26 cellular contexts compared by ENCODE assay signal in the genomic region with DNA sequence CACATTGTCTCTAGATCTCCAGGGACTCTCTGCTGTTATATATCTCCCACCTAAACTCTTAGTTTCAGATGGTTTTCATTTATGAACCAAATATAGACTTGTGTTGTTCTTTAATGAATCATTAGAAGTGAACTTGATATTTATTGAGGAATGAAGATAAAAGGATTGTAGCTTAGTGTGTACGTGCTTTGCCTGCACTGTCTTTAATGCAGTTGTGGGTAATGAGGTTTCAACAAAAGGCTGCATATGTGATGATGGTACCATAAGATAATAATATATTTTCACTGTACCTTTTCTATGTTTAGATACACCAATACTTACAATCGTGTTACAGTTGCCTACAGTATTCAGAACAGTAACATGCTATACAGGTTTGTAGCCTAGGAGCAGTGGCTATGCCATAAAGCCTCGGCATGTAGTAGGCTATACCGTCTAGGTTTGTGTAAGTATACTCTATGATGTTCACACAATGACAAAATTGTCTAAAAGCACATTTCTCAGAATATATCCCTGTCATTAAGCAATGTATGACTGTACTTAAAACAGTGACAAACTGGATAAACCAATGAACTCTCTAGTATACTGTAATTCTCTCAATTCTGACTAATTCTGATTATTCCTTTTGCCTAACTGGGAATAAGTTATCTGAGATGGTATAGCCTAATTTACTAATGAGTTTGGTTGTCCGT. TPM values are rescaled to one million over a fixed set of nuclear protein-coding genes. Genes with fewer than 3 reads are reported as not detected.
DNase-seq lines count a peak whose midpoint lies in the region; ATAC-seq and TF ChIP-seq lines count a peak whose summit lies in the region.
"Had no signal": no experiment of that assay in that cellular context is flagged by ENCODE, and none has a peak within 500 bp of the region (broad histone marks: within the 10 kb centered on the region; RNA-seq: fewer than 3 reads in every experiment).

No MANE protein-coding gene starts in this region.

- no peak for TF ChIP-seq CTCF in 22Rv1 (IDR thresholded peaks at IDR 0.05)
- TF ChIP-seq CTCF in VCaP (conservative IDR thresholded peaks at IDR 0.05) = no peak

- no peaks in the 10 kb centered on the region for H3K27me3 ChIP-seq in mesenchymal stem cell (ENCODE audit: control insufficient read depth in 1 of 2, insufficient read depth in 1 of 2, low read length in 2 of 2)
- H3K27me3 ChIP-seq: heart right ventricle, spleen, tibial artery had no signal

- no peak overlapping the region for H2BK120ac ChIP-seq in mesenchymal stem cell (ENCODE audit: low read depth, low read length)

- peaks cover 7% of the 10 kb centered on the region for H3K4me1 ChIP-seq in mesenchymal stem cell (ENCODE audit: control insufficient read depth, insufficient read depth, low read depth, low read length)

- no peaks in the 10 kb centered on the region for H3K9me3 ChIP-seq in mesenchymal stem cell (ENCODE audit: control insufficient read depth, low read length)
- H3K9me3 ChIP-seq: heart right ventricle, spleen, tibial artery had no signal

- H3K23ac ChIP-seq in mesenchymal stem cell (ENCODE audit: low read length in 2 of 2) = no peak overlapping the region

- H3K36me3 ChIP-seq in mesenchymal stem cell (ENCODE audit: control insufficient read depth in 1 of 2, insufficient read depth in 2 of 2, low read depth in 1 of 2, low read length in 2 of 2) = peaks cover 7 to 18% of the 10 kb centered on the region in 2 experiments
- H3K36me3 ChIP-seq: tibial artery had no signal

- peak overlapping the region; percentile 25 for H3K9ac ChIP-seq in mesenchymal stem cell (ENCODE audit: low read length)

- no peak overlapping the region for H4K8ac ChIP-seq in mesenchymal stem cell (ENCODE audit: low read length)

- no peak overlapping the region for H2BK5ac ChIP-seq in mesenchymal stem cell (ENCODE audit: low read depth, low read length, poor library complexity, severe bottlenecking)

- whole genome bisulfite sequencing in mesenchymal stem cell = 93% methylated on average over 3 of the region's 5 CpGs

- no peak overlapping the region for H3K4ac ChIP-seq in mesenchymal stem cell (ENCODE audit: low read depth in 1 of 2, low read length in 2 of 2)

- no peak overlapping the region for H2AK5ac ChIP-seq in mesenchymal stem cell (ENCODE audit: low read length, severe bottlenecking)

- H3K79me1 ChIP-seq in mesenchymal stem cell (replicated peaks; ENCODE audit: low read length, poor library complexity, severe bottlenecking) = no peaks in the 10 kb centered on the region

- no peak overlapping the region for H3K4me2 ChIP-seq in mesenchymal stem cell (ENCODE audit: low read length, poor library complexity, severe bottlenecking)

- H3K18ac ChIP-seq in mesenchymal stem cell (ENCODE audit: low read depth in 1 of 2, low read length in 2 of 2) = no peak overlapping the region

- H3K9me3 Mint-ChIP-seq in stimulated activated naive CD8-positive, alpha-beta T cell treated with anti-CD3 and anti-CD28 coated beads, Interleukin-15, amount 100 ng/mL, for 72 hours = no peaks in the 10 kb centered on the region
- H3K9me3 Mint-ChIP-seq: activated naive CD4-positive, alpha-beta T cell treated with anti-CD3 and anti-CD28 coated beads, Interleukin-2, amount 50 U/mL, for 24 hours; dendritic cell treated with granulocyte-macrophage colony-stimulating factor and Interleukin-4, amounts not matched to agents 40 ng/mL and 50 ng/mL, for 4 days; H9; memory B cell had no signal

- H2BK12ac ChIP-seq in mesenchymal stem cell (ENCODE audit: low read length in 2 of 2) = no peak overlapping the region

- no peak for ATAC-seq in stimulated activated naive CD8-positive, alpha-beta T cell treated with anti-CD3 and anti-CD28 coated beads, Interleukin-15, amount 100 ng/mL, for 72 hours
- ATAC-seq in HG03175 (IDR thresholded peaks at IDR 0.05; ENCODE audit: unreplicated experiment) = no peak
- ATAC-seq: heart right ventricle had no signal

- no peak overlapping the region for H2AFZ ChIP-seq in mesenchymal stem cell (ENCODE audit: low read depth, low read length)

- no peaks in the 10 kb centered on the region for H3K27me3 Mint-ChIP-seq in stimulated activated naive CD8-positive, alpha-beta T cell treated with anti-CD3 and anti-CD28 coated beads, Interleukin-15, amount 100 ng/mL, for 72 hours
- H3K27me3 Mint-ChIP-seq: activated naive CD4-positive, alpha-beta T cell treated with anti-CD3 and anti-CD28 coated beads, Interleukin-2, amount 50 U/mL, for 24 hours; dendritic cell treated with granulocyte-macrophage colony-stimulating factor and Interleukin-4, amounts not matched to agents 40 ng/mL and 50 ng/mL, for 4 days; memory B cell had no signal

- peaks cover 10% of the 10 kb centered on the region for H3K4me1 Mint-ChIP-seq in stimulated activated naive CD8-positive, alpha-beta T cell treated with anti-CD3 and anti-CD28 coated beads, Interleukin-15, amount 100 ng/mL, for 72 hours

- H2BK15ac ChIP-seq in mesenchymal stem cell (ENCODE audit: low read depth, poor library complexity, severe bottlenecking) = no peak overlapping the region

- H3K4me3 ChIP-seq in mesenchymal stem cell (ENCODE audit: insufficient read depth in 1 of 2, low read depth in 1 of 2, low read length in 2 of 2) = no peak overlapping the region
- H3K4me3 ChIP-seq: heart right ventricle, SK-N-MC, spleen, tibial artery had no signal

- no peak overlapping the region for H3K27ac Mint-ChIP-seq in stimulated activated naive CD8-positive, alpha-beta T cell treated with anti-CD3 and anti-CD28 coated beads, Interleukin-15, amount 100 ng/mL, for 72 hours
- H3K27ac Mint-ChIP-seq: activated naive CD4-positive, alpha-beta T cell treated with anti-CD3 and anti-CD28 coated beads, Interleukin-2, amount 50 U/mL, for 24 hours; dendritic cell treated with granulocyte-macrophage colony-stimulating factor and Interleukin-4, amounts not matched to agents 40 ng/mL and 50 ng/mL, for 4 days; memory B cell had no signal

- peak; percentile 81 for DNase-seq in EH (ENCODE audit: low read depth)
- no peak for DNase-seq in mesenchymal stem cell
- DNase-seq in stimulated activated naive CD8-positive, alpha-beta T cell treated with anti-CD3 and anti-CD28 coated beads, Interleukin-15, amount 100 ng/mL, for 72 hours = no peak
- no peak for DNase-seq in UCSD-AML1 (lab: John Stamatoyannopoulos, UW; ENCODE audit: unreplicated experiment)
- no peak for DNase-seq in SKM-1 treated with dmso at 0.1 percent for 144 hours (lab: John Stamatoyannopoulos, UW; ENCODE audit: unreplicated experiment)
- DNase-seq: aorta; C1 segment of cervical spinal cord; H9; heart right ventricle; left colon; NCI-H1048; occipital lobe; retina; spleen; stimulated activated CD4-positive, alpha-beta T cell treated with anti-CD3 and anti-CD28 coated beads, Interleukin-4, amount 100 ng/mL, for 4 hours; stimulated activated naive CD4-positive, alpha-beta T cell treated with Interleukin-2 at 50 U/mL for 16 hours; tibial artery had no signal

- no peak overlapping the region for H3K4me3 Mint-ChIP-seq in stimulated activated naive CD8-positive, alpha-beta T cell treated with anti-CD3 and anti-CD28 coated beads, Interleukin-15, amount 100 ng/mL, for 72 hours
- H3K4me3 Mint-ChIP-seq: activated naive CD4-positive, alpha-beta T cell treated with anti-CD3 and anti-CD28 coated beads, Interleukin-2, amount 50 U/mL, for 24 hours; dendritic cell treated with granulocyte-macrophage colony-stimulating factor and Interleukin-4, amounts not matched to agents 40 ng/mL and 50 ng/mL, for 4 days; H9; memory B cell had no signal

- H4K91ac ChIP-seq in mesenchymal stem cell (ENCODE audit: low read length) = no peak overlapping the region

- H3K27ac ChIP-seq in 22Rv1 (peak overlapping the region; percentile 60), VCaP (peak overlapping the region; percentile 39), mesenchymal stem cell (ENCODE audit: low read length, poor library complexity, severe bottlenecking) (no peak overlapping the region)
- H3K27ac ChIP-seq: HL-60, RWPE1, SK-N-MC, spleen had no signal

- no peak overlapping the region for H3K14ac ChIP-seq in mesenchymal stem cell (ENCODE audit: low read length in 2 of 2)

RNA-seq across cellular contexts. Expression of gene VCL, which starts 25.2 kb away (rescaled TPM):
- polyA plus RNA-seq in mesenchymal stem cell (2013, experiment 1 of 2) = 216 TPM
- 211 TPM for polyA plus RNA-seq in mesenchymal stem cell (2013, experiment 2 of 2)
